21 cellular contexts compared by ENCODE assay signal in the genomic region with DNA sequence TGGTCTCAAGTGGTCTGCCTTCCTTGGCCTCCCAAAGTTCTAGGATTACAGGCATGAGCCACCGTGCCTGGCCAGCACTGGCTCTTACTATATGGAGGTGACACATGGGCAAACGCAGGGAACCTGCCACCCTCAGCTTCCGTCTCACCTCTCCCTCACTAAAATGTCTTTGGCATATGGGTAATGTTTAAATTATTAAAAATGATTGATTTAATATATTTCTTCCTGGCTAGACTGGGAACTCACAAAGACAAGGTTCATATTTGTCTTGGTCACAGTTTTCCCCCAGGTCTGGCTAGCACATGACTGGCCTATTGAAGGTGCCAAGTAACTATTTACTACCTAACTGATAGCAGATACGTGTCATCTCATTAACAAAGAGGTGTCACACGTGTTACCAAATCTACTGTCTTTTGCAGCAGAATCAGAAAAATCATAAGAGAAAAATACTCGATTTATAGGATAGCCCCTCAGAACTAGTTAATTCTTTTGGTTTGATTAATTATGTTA. TPM values are rescaled to one million over a fixed set of nuclear protein-coding genes. Genes with fewer than 3 reads are reported as not detected.
DNase-seq lines count a peak whose midpoint lies in the region; TF ChIP-seq lines count a peak whose summit lies in the region.
"Had no signal": no experiment of that assay in that cellular context is flagged by ENCODE, and none has a peak within 500 bp of the region (broad histone marks: within the 10 kb centered on the region; RNA-seq: fewer than 3 reads in every experiment).

No MANE protein-coding gene starts in this region.

- H3K36me3 Mint-ChIP-seq in nephron progenitor cell (ENCODE audit: low read depth), result peaks cover 75% of the 10 kb centered on the region
- H3K36me3 Mint-ChIP-seq: CD8-positive, alpha-beta memory T cell had no signal

- H2AK5ac ChIP-seq in mesendoderm (ENCODE audit: low read length), result no peak overlapping the region

- no peaks in the 10 kb centered on the region for H3K27me3 Mint-ChIP-seq in nephron progenitor cell (ENCODE audit: low read depth, poor library complexity)
- H3K27me3 Mint-ChIP-seq: B cell had no signal

- peak overlapping the region; percentile 55 for H2BK5ac ChIP-seq in mesendoderm (ENCODE audit: low read length)

- H3K9me3 ChIP-seq in HUES6 (ENCODE audit: control insufficient read depth, insufficient read depth, low read depth, low read length), result no peaks in the 10 kb centered on the region

- H3K23ac ChIP-seq in mesendoderm (ENCODE audit: low read length), result no peak overlapping the region

- H3K4me3 Mint-ChIP-seq in nephron progenitor cell, result no peak overlapping the region
- H3K4me3 Mint-ChIP-seq: B cell; CD14-positive monocyte; CD8-positive, alpha-beta memory T cell had no signal

- peak overlapping the region; percentile 49 for H3K56ac ChIP-seq in mesendoderm (ENCODE audit: low read length)

- H3K27me3 ChIP-seq in HUES6 (ENCODE audit: control insufficient read depth, insufficient read depth, low read length), result no peaks in the 10 kb centered on the region
- no peaks in the 10 kb centered on the region for H3K27me3 ChIP-seq in mesendoderm (ENCODE audit: insufficient read depth, low read length, poor library complexity)

- H3K4ac ChIP-seq in mesendoderm (ENCODE audit: low read depth, low read length), result peak overlapping the region; percentile 63

- H2BK120ac ChIP-seq in mesendoderm (ENCODE audit: low read depth, low read length), result no peak overlapping the region

- no peak overlapping the region for H3K9ac ChIP-seq in HUES6 (ENCODE audit: low read length)
- H3K9ac ChIP-seq in mesendoderm (ENCODE audit: low read length), result no peak overlapping the region

- no peak overlapping the region for H4K8ac ChIP-seq in mesendoderm (ENCODE audit: low read depth, low read length)

- H2BK15ac ChIP-seq in mesendoderm (replicated peaks; ENCODE audit: low read depth), result no peak overlapping the region

- WGBS in mesendoderm (ENCODE audit: extremely low coverage, insufficient coverage, low lambda C conversion rate), result no CpG with 5 or more reads among the region's 6 CpGs

- no peak overlapping the region for H3K27ac Mint-ChIP-seq in nephron progenitor cell
- H3K27ac Mint-ChIP-seq: B cell; CD14-positive monocyte; CD8-positive, alpha-beta memory T cell had no signal

- DNase-seq in mesendoderm (peak; percentile 83), Kasumi-1 (lab: John Stamatoyannopoulos, UW) (no peak), amygdala (lab: John Stamatoyannopoulos, UW) (no peak), nephron progenitor cell (no peak)
- DNase-seq in NK-92 treated with Interleukin-12 subunit alpha and Interleukin-12 subunit beta, amount 100 ng/mL, for 24 hours (lab: John Stamatoyannopoulos, UW), result no peak
- DNase-seq: Calu3; CD8-positive, alpha-beta memory T cell; DMS153; DND-41; KBM-7; MM.1S; NCI-H2029; NCI-H226; NCI-H510A; NCI-H69; OCI-M1 had no signal

- peaks cover 7% of the 10 kb centered on the region for H3K4me1 ChIP-seq in HUES6 (ENCODE audit: control insufficient read depth, insufficient read depth, low read length)
- H3K4me1 ChIP-seq in mesendoderm (ENCODE audit: control insufficient read depth, low read depth, low read length), result peaks cover 8% of the 10 kb centered on the region

- no peak overlapping the region for H3K4me3 ChIP-seq in HUES6 (ENCODE audit: low read depth, low read length)
- no peak overlapping the region for H3K4me3 ChIP-seq in mesendoderm (ENCODE audit: low read length)

- no peak overlapping the region for H3K4me2 ChIP-seq in mesendoderm (ENCODE audit: low read length)

- no peaks in the 10 kb centered on the region for H3K79me2 ChIP-seq in mesendoderm (ENCODE audit: control insufficient read depth, insufficient read depth, low read length)

- H3K79me1 ChIP-seq in mesendoderm (ENCODE audit: low read length), result no peaks in the 10 kb centered on the region

- H3K18ac ChIP-seq in mesendoderm (ENCODE audit: low read length), result peak overlapping the region; percentile 68

- TF ChIP-seq CTCF in VCaP (conservative IDR thresholded peaks at IDR 0.05) (no peak), nephron progenitor cell (IDR thresholded peaks at IDR 0.05) (no peak)

- no peaks in the 10 kb centered on the region for H3K9me3 Mint-ChIP-seq in nephron progenitor cell
- H3K9me3 Mint-ChIP-seq: CD8-positive, alpha-beta memory T cell had no signal

- H3K27ac ChIP-seq in HUES6 (ENCODE audit: low read depth, low read length) (peak overlapping the region; percentile 13; the same call in 1 of the 2 replicates), VCaP (peak overlapping the region; percentile 69), mesendoderm (ENCODE audit: low read depth, low read length) (peak overlapping the region; percentile 60)
- H3K27ac ChIP-seq: HL-60 had no signal

- no peak overlapping the region for H4K5ac ChIP-seq in mesendoderm (ENCODE audit: low read length)

- peaks cover 4% of the 10 kb centered on the region for H3K4me1 Mint-ChIP-seq in nephron progenitor cell
- H3K4me1 Mint-ChIP-seq: B cell; CD8-positive, alpha-beta memory T cell had no signal

- H3K36me3 ChIP-seq in HUES6 (ENCODE audit: control insufficient read depth, insufficient read depth, low read length) (peaks cover 14% of the 10 kb centered on the region; the same call in 1 of the 2 replicates), mesendoderm (ENCODE audit: control insufficient read depth, insufficient read depth, low read length) (peaks cover 2% of the 10 kb centered on the region)

RNA-seq across cellular contexts. Expression of gene SYNM, which starts 48.2 kb away (rescaled TPM):
- 1.8 TPM for polyA plus RNA-seq in mesendoderm (2013, experiment 1 of 2)
- polyA plus RNA-seq in mesendoderm (2013, experiment 2 of 2), result 1.8 TPM

Comparison
In these comparisons a context has a peak if more than half of its experiments do, and no peak if none do; other contexts are left out.
1. H3K27ac ChIP-seq: peak in every context shown above with its lines; median percentile 69 in VCaP; 60 in mesendoderm; 13 in HUES6.